8 cellular contexts compared by ENCODE assay signal in genomic region chr3:100260081-100260684, GRCh38. TPM values are rescaled to one million over a fixed set of nuclear protein-coding genes. Genes with fewer than 3 reads are reported as not detected.
DNase-seq lines count a peak whose midpoint lies in the region; ATAC-seq and TF ChIP-seq lines count a peak whose summit lies in the region.

No MANE protein-coding gene starts in this region.

- in situ Hi-C loops in GM13976 (cut with MboI; ENCODE audit: low sequenced_read_pairs, unreplicated experiment) = no loop called here

- ATAC-seq in stimulated activated naive CD8-positive, alpha-beta T cell treated with anti-CD3 and anti-CD28 coated beads, Interleukin-15, Interleukin-2, amounts not matched to agents 100 U/mL and 50 U/mL, for 24 hours = no peak
- ATAC-seq in upper lobe of left lung (ENCODE audit: low FRiP score in 2 of 2) = peak; percentile 13 to 61

- 13 to 21% methylated on average over 18 of the region's 18 CpGs for WGBS in upper lobe of left lung, 2 donors

- H3K27ac ChIP-seq in duodenal mucosa (ENCODE audit: low read depth, low read length) = peak overlapping the region; percentile 97
- H3K27ac ChIP-seq in upper lobe of left lung = peak overlapping the region; percentile 94 to 98 (median 96)

- TF ChIP-seq EP300 in upper lobe of left lung (IDR thresholded peaks at IDR 0.05) = no peak

- H3K9me3 ChIP-seq in duodenal mucosa (ENCODE audit: control insufficient read depth in 1 of 2, low read length in 2 of 2) = no peaks in the 10 kb centered on the region
- no peaks in the 10 kb centered on the region for H3K9me3 ChIP-seq in upper lobe of left lung

- peak overlapping the region; percentile 98 to 100 for H3K4me3 ChIP-seq in duodenal mucosa (ENCODE audit: low read depth in 1 of 2, low read length in 2 of 2)
- H3K4me3 ChIP-seq in upper lobe of left lung = peak overlapping the region in 3 of 4 donors; percentile 63 to 82 (median 76)

- TF ChIP-seq CTCF in upper lobe of left lung (IDR thresholded peaks at IDR 0.05) (peak in 3 of 6 experiments; percentile 30 to 43 (median 31)), GM13976 (IDR thresholded peaks at IDR 0.05; ENCODE audit: borderline replicate concordance, control extremely low read depth, extremely low read depth, insufficient read depth, missing control alignments) (no peak)

- no peak for TF ChIP-seq POLR2A in upper lobe of left lung (IDR thresholded peaks at IDR 0.05)

- peaks cover 63% of the 10 kb centered on the region for H3K4me1 Mint-ChIP-seq in stimulated activated naive CD8-positive, alpha-beta T cell treated with anti-CD3 and anti-CD28 coated beads, Interleukin-15, Interleukin-2, amounts not matched to agents 100 ng/mL and 50 ng/mL, for 24 hours (ENCODE audit: low read depth)

- no peaks in the 10 kb centered on the region for H3K36me3 Mint-ChIP-seq in stimulated activated naive CD8-positive, alpha-beta T cell treated with anti-CD3 and anti-CD28 coated beads, Interleukin-15, Interleukin-2, amounts not matched to agents 100 ng/mL and 50 ng/mL, for 24 hours (ENCODE audit: low read depth)

- no peaks in the 10 kb centered on the region for H3K27me3 Mint-ChIP-seq in stimulated activated naive CD8-positive, alpha-beta T cell treated with anti-CD3 and anti-CD28 coated beads, Interleukin-15, Interleukin-2, amounts not matched to agents 100 ng/mL and 50 ng/mL, for 24 hours

- H3K9me3 Mint-ChIP-seq in stimulated activated naive CD8-positive, alpha-beta T cell treated with anti-CD3 and anti-CD28 coated beads, Interleukin-15, Interleukin-2, amounts not matched to agents 100 ng/mL and 50 ng/mL, for 24 hours = no peaks in the 10 kb centered on the region

- H3K4me3 Mint-ChIP-seq in stimulated activated naive CD8-positive, alpha-beta T cell treated with anti-CD3 and anti-CD28 coated beads, Interleukin-15, Interleukin-2, amounts not matched to agents 100 ng/mL and 50 ng/mL, for 24 hours = peak overlapping the region; percentile 95

- DNase-seq in stimulated activated naive CD8-positive, alpha-beta T cell treated with anti-CD3 and anti-CD28 coated beads, Interleukin-15, Interleukin-2, amounts not matched to agents 100 U/mL and 50 U/mL, for 24 hours = no peak
- peak; percentile 80 for DNase-seq in RPMI7951 (ENCODE audit: low read depth)
- DNase-seq in medulla oblongata (ENCODE audit: extremely low spot score) = peak; percentile 58
- peak in 1 of 2 donors; percentile 80 for DNase-seq in upper lobe of left lung
- DNase-seq in stimulated activated CD4-positive, alpha-beta T cell treated with anti-CD3 and anti-CD28 coated beads, Interleukin-12 subunit alpha, Interleukin-12 subunit beta, amount 100 ng/mL, for 4 hours = no peak
- DNase-seq in GM13976 (ENCODE audit: low spot score) = no peak

- peak overlapping the region; percentile 94 for H3K27ac Mint-ChIP-seq in stimulated activated naive CD8-positive, alpha-beta T cell treated with anti-CD3 and anti-CD28 coated beads, Interleukin-15, Interleukin-2, amounts not matched to agents 100 ng/mL and 50 ng/mL, for 24 hours

- no peaks in the 10 kb centered on the region for H3K27me3 ChIP-seq in duodenal mucosa (ENCODE audit: control insufficient read depth in 1 of 2, insufficient read depth in 2 of 2, low read length in 2 of 2)
- H3K27me3 ChIP-seq in upper lobe of left lung = no peaks in the 10 kb centered on the region

- H3K9ac ChIP-seq in duodenal mucosa (ENCODE audit: low read depth in 1 of 2, low read length in 2 of 2) = peak overlapping the region; percentile 65 to 100

- peaks cover 27 to 28% of the 10 kb centered on the region in 2 donors for H3K4me1 ChIP-seq in duodenal mucosa (ENCODE audit: control insufficient read depth in 1 of 2, insufficient read depth in 2 of 2, low read length in 2 of 2)
- peaks cover 21 to 50% (median 32%) of the 10 kb centered on the region in 4 donors for H3K4me1 ChIP-seq in upper lobe of left lung

- H3K36me3 ChIP-seq in duodenal mucosa (ENCODE audit: control insufficient read depth in 1 of 2, insufficient read depth in 2 of 2, low read length in 2 of 2) (no peaks in the 10 kb centered on the region), upper lobe of left lung (no peaks in the 10 kb centered on the region)

RNA-seq across cellular contexts. Expression of gene TBC1D23, which starts 0.6 kb away (rescaled TPM):
- 68.0 and 75.2 TPM in 2 replicates for total RNA-seq in RPMI7951 (2014; rRNA removed; shearing (Covaris generic))
- total RNA-seq in upper lobe of left lung = 10 to 100 TPM; 13.4 to 42.7 (median 32.0) TPM

Comparison
In these comparisons a context has a peak if more than half of its experiments do, and no peak if none do; other contexts are left out.
1. DNase-seq: peak in RPMI7951 (single experiment) and medulla oblongata (single experiment); none in stimulated activated naive CD8-positive, alpha-beta T cell treated with anti-CD3 and anti-CD28 coated beads, Interleukin-15, Interleukin-2, amounts not matched to agents 100 U/mL and 50 U/mL, for 24 hours (single experiment), stimulated activated CD4-positive, alpha-beta T cell treated with anti-CD3 and anti-CD28 coated beads, Interleukin-12 subunit alpha, Interleukin-12 subunit beta, amount 100 ng/mL, for 4 hours (single experiment) and GM13976 (single experiment).